In genomic region chr2:9333591-9334171, GRCh38 we compare ENCODE assay signal across 8 cellular contexts.
A peak's percentile ranks its signal among the peaks of the same experiment; 100 is the strongest.
DNase-seq lines count a peak whose midpoint lies in the region; ATAC-seq and TF ChIP-seq lines count a peak whose summit lies in the region.

No MANE protein-coding gene starts in this region.

- TF ChIP-seq POLR2A in erythroblast (IDR thresholded peaks at IDR 0.05; ENCODE audit: low read length): no peak

- no peaks in the 10 kb centered on the region for H3K9me3 ChIP-seq in DOHH2 (ENCODE audit: control insufficient read depth, insufficient read depth, low read length)
- no peaks in the 10 kb centered on the region for H3K9me3 ChIP-seq in Karpas-422 (ENCODE audit: low read length)
- H3K9me3 ChIP-seq in mucosa of rectum (ENCODE audit: control insufficient read depth in 2 of 2, low read length in 2 of 2): no peaks in the 10 kb centered on the region

- no peak overlapping the region for H3K27ac ChIP-seq in DOHH2 (ENCODE audit: low read depth, low read length)
- no peak overlapping the region for H3K27ac ChIP-seq in Karpas-422 (ENCODE audit: low read length)
- peak overlapping the region; percentile 10 to 58 for H3K27ac ChIP-seq in mucosa of rectum (ENCODE audit: low read depth in 2 of 2, low read length in 2 of 2)

- H3K9me2 ChIP-seq in DOHH2 (replicated peaks; ENCODE audit: control insufficient read depth, low read length): no peaks in the 10 kb centered on the region
- no peaks in the 10 kb centered on the region for H3K9me2 ChIP-seq in Karpas-422 (replicated peaks; ENCODE audit: insufficient read depth, low read length)

- no peaks in the 10 kb centered on the region for H3K36me3 Mint-ChIP-seq in activated CD8-positive, alpha-beta memory T cell treated with anti-CD3 and anti-CD28 coated beads, Interleukin-2, amount 10 ng/mL, durations not matched to agents 7 days and 5 days

- ATAC-seq in activated CD8-positive, alpha-beta memory T cell treated with anti-CD3 and anti-CD28 coated beads, Interleukin-2, amount 10 ng/mL, durations not matched to agents 7 days and 5 days: no peak
- ATAC-seq in HG02798 (IDR thresholded peaks at IDR 0.05; ENCODE audit: poor library complexity, unreplicated experiment): no peak

- H3K27me3 ChIP-seq in DOHH2 (ENCODE audit: control insufficient read depth, low read length): no peaks in the 10 kb centered on the region
- no peaks in the 10 kb centered on the region for H3K27me3 ChIP-seq in Karpas-422 (ENCODE audit: low read length)
- no peaks in the 10 kb centered on the region for H3K27me3 ChIP-seq in mucosa of rectum (ENCODE audit: control insufficient read depth in 2 of 2, insufficient read depth in 2 of 2, low read length in 2 of 2)

- H3K79me2 ChIP-seq in DOHH2 (ENCODE audit: control insufficient read depth, low read length) (no peaks in the 10 kb centered on the region), Karpas-422 (ENCODE audit: low read length) (no peaks in the 10 kb centered on the region)

- H3K27ac Mint-ChIP-seq in activated CD8-positive, alpha-beta memory T cell treated with anti-CD3 and anti-CD28 coated beads, Interleukin-2, amount 10 ng/mL, durations not matched to agents 7 days and 5 days: no peak overlapping the region

- peak; percentile 69 for DNase-seq in Karpas-422
- peak; percentile 69 for DNase-seq in SHP77 treated with DMSO at 0.1 percent for 48 hours (lab: John Stamatoyannopoulos, UW)
- DNase-seq in erythroblast (lab: John Stamatoyannopoulos, UW): peak; percentile 23 to 38
- no peak for DNase-seq in T-helper 9 cell
- DNase-seq in activated CD8-positive, alpha-beta memory T cell treated with anti-CD3 and anti-CD28 coated beads, Interleukin-2, amount 10 ng/mL, durations not matched to agents 7 days and 5 days: no peak

- H3K4me1 ChIP-seq in DOHH2 (ENCODE audit: control insufficient read depth, low read length) (peaks cover 29% of the 10 kb centered on the region), Karpas-422 (ENCODE audit: low read length) (peaks cover 10% of the 10 kb centered on the region), mucosa of rectum (ENCODE audit: control insufficient read depth in 2 of 2, insufficient read depth in 2 of 2, low read length in 2 of 2) (peaks cover 22 to 51% of the 10 kb centered on the region in 2 donors)

- H3K27me3 Mint-ChIP-seq in activated CD8-positive, alpha-beta memory T cell treated with anti-CD3 and anti-CD28 coated beads, Interleukin-2, amount 10 ng/mL, durations not matched to agents 7 days and 5 days: peaks cover 30% of the 10 kb centered on the region

- no peaks in the 10 kb centered on the region for H3K9me3 Mint-ChIP-seq in activated CD8-positive, alpha-beta memory T cell treated with anti-CD3 and anti-CD28 coated beads, Interleukin-2, amount 10 ng/mL, durations not matched to agents 7 days and 5 days (ENCODE audit: low read depth)

- H2AFZ ChIP-seq in Karpas-422 (ENCODE audit: low read length): no peak overlapping the region

- no peaks in the 10 kb centered on the region for H3K36me3 ChIP-seq in DOHH2 (ENCODE audit: control insufficient read depth, low read length)
- no peaks in the 10 kb centered on the region for H3K36me3 ChIP-seq in Karpas-422 (ENCODE audit: insufficient read depth, low read length)
- peaks cover 7 to 16% of the 10 kb centered on the region in 2 donors for H3K36me3 ChIP-seq in mucosa of rectum (ENCODE audit: control insufficient read depth in 2 of 2, insufficient read depth in 2 of 2, low read length in 2 of 2)

- no peak overlapping the region for H3K4me3 Mint-ChIP-seq in activated CD8-positive, alpha-beta memory T cell treated with anti-CD3 and anti-CD28 coated beads, Interleukin-2, amount 10 ng/mL, durations not matched to agents 7 days and 5 days

- CTCF ChIA-PET in activated CD8-positive, alpha-beta memory T cell treated with anti-CD3 and anti-CD28 coated beads, Interleukin-2, amount 10 ng/mL, durations not matched to agents 7 days and 5 days (lab: Charles Lee): interaction anchor here (0.7 to 1.5 kb wide), 3 partner anchors 44 to 190 kb away, joined by 3 to 5 read pairs (median 3); no protein-coding TSS in a partner anchor

- peak; percentile 53 for TF ChIP-seq CTCF in DOHH2 (IDR thresholded peaks at IDR 0.05; ENCODE audit: low read depth, low read length, poor library complexity, severe bottlenecking)

- peaks cover 6% of the 10 kb centered on the region for H3K4me1 Mint-ChIP-seq in activated CD8-positive, alpha-beta memory T cell treated with anti-CD3 and anti-CD28 coated beads, Interleukin-2, amount 10 ng/mL, durations not matched to agents 7 days and 5 days

- H3K4me3 ChIP-seq in DOHH2 (ENCODE audit: low read length) (no peak overlapping the region), Karpas-422 (ENCODE audit: low read length) (no peak overlapping the region), mucosa of rectum (ENCODE audit: low read length in 2 of 2) (no peak overlapping the region)

- H3F3A ChIP-seq in DOHH2 (ENCODE audit: control insufficient read depth, insufficient read depth): no peaks in the 10 kb centered on the region

- H4K20me1 ChIP-seq in DOHH2 (ENCODE audit: control insufficient read depth, insufficient read depth, low read depth, low read length) (no peaks in the 10 kb centered on the region), Karpas-422 (ENCODE audit: insufficient read depth, low read depth, low read length) (no peaks in the 10 kb centered on the region)

- H3K9ac ChIP-seq in Karpas-422 (ENCODE audit: low read length): no peak overlapping the region
- H3K9ac ChIP-seq in mucosa of rectum (ENCODE audit: low read depth in 1 of 2, low read length in 2 of 2): no peak overlapping the region

- H3K4me2 ChIP-seq in DOHH2 (ENCODE audit: low read length) (no peak overlapping the region), Karpas-422 (ENCODE audit: low read depth, low read length, poor library complexity, severe bottlenecking) (no peak overlapping the region)

Comparison
In these comparisons a context has a peak if more than half of its experiments do, and no peak if none do; other contexts are left out.
1. H3K27ac ChIP-seq: peak in mucosa of rectum (2 of 2); none in DOHH2 (single experiment) and Karpas-422 (single experiment).
2. DNase-seq: peak in Karpas-422 (single experiment), SHP77 treated with DMSO at 0.1 percent for 48 hours (single experiment) and erythroblast (2 of 2); none in T-helper 9 cell (single experiment) and activated CD8-positive, alpha-beta memory T cell treated with anti-CD3 and anti-CD28 coated beads, Interleukin-2, amount 10 ng/mL, durations not matched to agents 7 days and 5 days (single experiment).